In genomic region chr13:100394005-100394695, GRCh38 we compare ENCODE assay signal across 8 cellular contexts.
DNase-seq lines count a peak whose midpoint lies in the region; ATAC-seq lines count a peak whose summit lies in the region.

No MANE protein-coding gene starts in this region.

- H3K27ac Mint-ChIP-seq in activated naive CD4-positive, alpha-beta T cell treated with anti-CD3 and anti-CD28 coated beads, Interleukin-2, amount 50 U/mL, for 72 hours, result peak overlapping the region; percentile 41 to 90

- ATAC-seq in HG03139 (IDR thresholded peaks at IDR 0.05; ENCODE audit: unreplicated experiment) (peak; percentile 90), sciatic nerve (peak; percentile 66)
- ATAC-seq in activated naive CD4-positive, alpha-beta T cell treated with anti-CD3 and anti-CD28 coated beads, Interleukin-2, amount 50 U/mL, for 72 hours, result peak; percentile 39 to 85

- DNase-seq in Daoy (ENCODE audit: low read depth) (peak; percentile 49), GM19240 (ENCODE audit: insufficient read length, low spot score) (peak; percentile 24), sciatic nerve (ENCODE audit: low spot score) (no peak), NOMO-1 treated with DMSO at 0.1 percent for 48 hours (lab: John Stamatoyannopoulos, UW; ENCODE audit: unreplicated experiment) (no peak), COLO829 (ENCODE audit: low spot score) (no peak), islet precursor cell (no peak)
- DNase-seq in activated naive CD4-positive, alpha-beta T cell treated with anti-CD3 and anti-CD28 coated beads, Interleukin-2, amount 50 U/mL, for 72 hours (ENCODE audit: low spot score in 2 of 2), result peak in 1 of 2 donors; percentile 43

- H3K36me3 Mint-ChIP-seq in activated naive CD4-positive, alpha-beta T cell treated with anti-CD3 and anti-CD28 coated beads, Interleukin-2, amount 50 U/mL, for 72 hours, result peaks cover 0 to 4% of the 10 kb centered on the region in 2 donors

- no peaks in the 10 kb centered on the region for H3K9me3 Mint-ChIP-seq in activated naive CD4-positive, alpha-beta T cell treated with anti-CD3 and anti-CD28 coated beads, Interleukin-2, amount 50 U/mL, for 72 hours

- intact Hi-C loops in sciatic nerve (cut with DNase I), result no loop called here

Comparison
In these comparisons a context has a peak if more than half of its experiments do, and no peak if none do; other contexts are left out.
1. DNase-seq: peak in Daoy (single experiment) and GM19240 (single experiment); none in sciatic nerve (single experiment), NOMO-1 treated with DMSO at 0.1 percent for 48 hours (single experiment), COLO829 (single experiment) and islet precursor cell (single experiment).
2. Peak in every context shown above with its lines, with median percentiles within 50 percentile points of each other: ATAC-seq.